8 cellular contexts compared by ENCODE assay signal in the genomic region with DNA sequence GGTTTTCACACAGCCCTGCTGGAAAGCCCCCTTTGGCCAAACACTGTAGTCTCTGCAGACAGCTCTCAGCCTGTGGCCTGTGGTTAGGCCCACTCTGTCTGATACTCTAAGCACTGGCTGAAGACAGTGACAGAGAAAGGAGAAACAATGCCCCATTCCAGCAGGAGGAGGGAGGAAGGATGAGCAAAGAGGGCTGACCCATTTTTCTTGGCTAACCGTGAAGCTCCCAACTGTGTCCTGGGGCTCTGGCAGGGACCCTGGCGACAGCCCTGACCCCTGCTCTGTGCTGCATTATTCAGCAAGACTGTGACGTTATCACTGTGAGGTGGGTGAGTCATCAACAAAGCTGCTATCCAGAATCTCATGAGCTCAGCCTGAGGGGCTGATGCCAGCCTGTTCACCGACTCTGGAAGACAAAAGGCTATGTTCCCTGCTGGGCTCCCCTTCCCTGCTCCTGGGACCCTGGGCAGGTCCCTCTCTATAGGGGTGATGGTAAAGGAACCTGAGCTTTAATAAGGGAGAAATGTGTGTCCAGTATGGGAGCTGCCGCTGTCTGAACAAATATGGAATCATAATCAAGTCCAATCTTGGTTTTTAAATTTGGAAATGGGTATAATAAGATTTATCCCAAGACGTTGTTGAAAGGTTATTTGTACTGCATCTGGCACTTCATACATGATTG.
DNase-seq lines count a peak whose midpoint lies in the region; ATAC-seq and TF ChIP-seq lines count a peak whose summit lies in the region.

No MANE protein-coding gene starts in this region.

- peak; percentile 19 for DNase-seq in GM04503 (ENCODE audit: low read depth)
- DNase-seq in M059J (ENCODE audit: low read depth): peak; percentile 82
- peak; percentile 75 for DNase-seq in dermis blood vessel endothelial cell
- peak; percentile 71 for DNase-seq in non-pigmented ciliary epithelial cell (ENCODE audit: low read depth)
- DNase-seq in NCI-H2107 (lab: John Stamatoyannopoulos, UW): no peak
- DNase-seq in WERI-Rb-1: no peak
- no peak for DNase-seq in effector CD8-positive, alpha-beta T cell (lab: John Stamatoyannopoulos, UW)

- ATAC-seq in HG03045 (IDR thresholded peaks at IDR 0.05; ENCODE audit: unreplicated experiment): no peak

- no peaks in the 10 kb centered on the region for H3K9me3 ChIP-seq in WERI-Rb-1 (ENCODE audit: severe bottlenecking)

- no peaks in the 10 kb centered on the region for H3K27me3 ChIP-seq in WERI-Rb-1 (ENCODE audit: insufficient read depth, low read depth, severe bottlenecking)

- H3K36me3 ChIP-seq in WERI-Rb-1: no peaks in the 10 kb centered on the region

- H3K27ac ChIP-seq in WERI-Rb-1: no peak overlapping the region

- H3K4me3 ChIP-seq in WERI-Rb-1 (ENCODE audit: low read depth, low read length): no peak overlapping the region

- TF ChIP-seq CTCF in WERI-Rb-1 (IDR thresholded peaks at IDR 0.05; ENCODE audit: low read depth, low read length): no peak

Comparison
In these comparisons a context has a peak if more than half of its experiments do, and no peak if none do; other contexts are left out.
1. DNase-seq: peak in GM04503 (single experiment), M059J (single experiment), dermis blood vessel endothelial cell (single experiment) and non-pigmented ciliary epithelial cell (single experiment); none in NCI-H2107 (single experiment), WERI-Rb-1 (single experiment) and effector CD8-positive, alpha-beta T cell (single experiment).